In genomic region chr9:696332-697090, GRCh38 we compare ENCODE assay signal across 10 cellular contexts.
A peak's percentile ranks its signal among the peaks of the same experiment; 100 is the strongest.
DNase-seq lines count a peak whose midpoint lies in the region; ATAC-seq and TF ChIP-seq lines count a peak whose summit lies in the region.
"Had no signal": no experiment of that assay in that cellular context is flagged by ENCODE, and none has a peak within 500 bp of the region (broad histone marks: within the 10 kb centered on the region; RNA-seq: fewer than 3 reads in every experiment).

No MANE protein-coding gene starts in this region.

- no peak overlapping the region for H3K4me3 ChIP-seq in astrocyte of the cerebellum (ENCODE audit: low read depth, low read length)
- H3K4me3 ChIP-seq in heart right ventricle = peak overlapping the region in 6 of 10 donors; percentile 1 to 55 (median 48)
- H3K4me3 ChIP-seq in skeletal muscle cell (ENCODE audit: low read depth, low read length) = no peak overlapping the region

- H3K27me3 ChIP-seq in heart right ventricle = no peaks in the 10 kb centered on the region

- in situ Hi-C loops in astrocyte of the cerebellum (cut with HindIII; ENCODE audit: low sequenced_read_pairs) = no loop called here

- 39% methylated on average over 8 of the region's 8 CpGs for WGBS in heart right ventricle, 2 donors

- H3K9me3 ChIP-seq in heart right ventricle = no peaks in the 10 kb centered on the region

- peak; percentile 84 for DNase-seq in ELR (ENCODE audit: low read depth)
- no peak for DNase-seq in astrocyte of the cerebellum (ENCODE audit: low read depth)
- DNase-seq in heart right ventricle = peak in 1 of 2 donors; percentile 47
- DNase-seq in skeletal muscle cell (ENCODE audit: low read depth) = peak; percentile 27
- no peak for DNase-seq in activated naive CD4-positive, alpha-beta T cell (lab: John Stamatoyannopoulos, UW)
- no peak for DNase-seq in foreskin melanocyte
- no peak for DNase-seq in GM10266 (ENCODE audit: extremely low spot score)
- DNase-seq: activated gamma-delta T cell had no signal

- peaks cover 0 to 22% (median 0%) of the 10 kb centered on the region in 9 donors for H3K36me3 ChIP-seq in heart right ventricle

- peak overlapping the region; percentile 36 to 95 (median 88) for H3K27ac ChIP-seq in heart right ventricle
- H3K27ac ChIP-seq: KMS-11 had no signal

- peaks cover 9 to 98% (median 73%) of the 10 kb centered on the region in 9 donors for H3K4me1 ChIP-seq in heart right ventricle

- TF ChIP-seq CTCF in astrocyte of the cerebellum (IDR thresholded peaks at IDR 0.05; ENCODE audit: low read depth, low read length, missing control alignments) = peak; percentile 42
- TF ChIP-seq CTCF in heart right ventricle (IDR thresholded peaks at IDR 0.05) = peak in 5 of 9 donors; percentile 20 to 39 (median 36)
- TF ChIP-seq CTCF in GM10266 (IDR thresholded peaks at IDR 0.05; ENCODE audit: control insufficient read depth, insufficient read depth, low read depth, missing control alignments) = no peak

- intact Hi-C loops in heart right ventricle (cut with DNase I) = loop anchor here in 4 of 10 donors (5.0 to 10.0 kb wide), 5 partner anchors 46 to 84 kb away; no protein-coding TSS in a partner anchor

- ATAC-seq in heart right ventricle (peak in 7 of 8 donors; percentile 43 to 69 (median 56)), HG02938 (IDR thresholded peaks at IDR 0.05; ENCODE audit: unreplicated experiment) (no peak)

Comparison
In these comparisons a context has a peak if more than half of its experiments do, and no peak if none do; other contexts are left out.
1. DNase-seq: peak in ELR (single experiment) and skeletal muscle cell (single experiment); none in astrocyte of the cerebellum (single experiment), activated naive CD4-positive, alpha-beta T cell (0 of 4), foreskin melanocyte (single experiment) and GM10266 (single experiment).
2. H3K4me3 ChIP-seq: peak in heart right ventricle (6 of 10); none in astrocyte of the cerebellum (single experiment) and skeletal muscle cell (single experiment).